In genomic region chr17:63478814-63479494, GRCh38 we compare ENCODE assay signal across 8 cellular contexts. TPM values are rescaled to one million over a fixed set of nuclear protein-coding genes. Genes with fewer than 3 reads are reported as not detected.
DNase-seq lines count a peak whose midpoint lies in the region; ATAC-seq, FAIRE-seq and TF ChIP-seq lines count a peak whose summit lies in the region.

No MANE protein-coding gene starts in this region.

- H3K27ac ChIP-seq in WERI-Rb-1, result peak overlapping the region; percentile 93

- peak; percentile 62 for FAIRE-seq in bronchial epithelial cell (lab: Jason Lieb, UNC)

- peaks cover 12% of the 10 kb centered on the region for H3K27me3 Mint-ChIP-seq in HFFc6 (ENCODE audit: insufficient read depth)

- H3K9me3 Mint-ChIP-seq in HFFc6, result no peaks in the 10 kb centered on the region

- no peaks in the 10 kb centered on the region for H3K36me3 Mint-ChIP-seq in HFFc6 (ENCODE audit: low read depth)

- H3K4me3 Mint-ChIP-seq in HFFc6, result peak overlapping the region; percentile 36; the same call in 1 of the 2 replicates

- H3K4me1 Mint-ChIP-seq in HFFc6 (ENCODE audit: low read depth), result peaks cover 19% of the 10 kb centered on the region

- H3K27me3 ChIP-seq in WERI-Rb-1 (ENCODE audit: insufficient read depth, low read depth, severe bottlenecking) (no peaks in the 10 kb centered on the region), bronchial epithelial cell (ENCODE audit: control insufficient read depth, insufficient read depth, low read length) (peaks cover 3% of the 10 kb centered on the region)

- H3K9me3 ChIP-seq in WERI-Rb-1 (ENCODE audit: severe bottlenecking), result no peaks in the 10 kb centered on the region

- TF ChIP-seq CTCF in HFFc6 (IDR thresholded peaks at IDR 0.05) (peak; percentile 91), WERI-Rb-1 (IDR thresholded peaks at IDR 0.05; ENCODE audit: low read depth, low read length) (peak; percentile 100), bronchial epithelial cell (IDR thresholded peaks at IDR 0.05; ENCODE audit: insufficient read depth, low read length, severe bottlenecking) (peak; percentile 97)

- H3K4me3 ChIP-seq in WERI-Rb-1 (ENCODE audit: low read depth, low read length), result no peak overlapping the region
- no peak overlapping the region for H3K4me3 ChIP-seq in bronchial epithelial cell (ENCODE audit: low read depth, low read length)

- DNase-seq in GF-D8 (lab: John Stamatoyannopoulos, UW), result peak; percentile 46
- DNase-seq in HFFc6, result peak; percentile 95
- peak; percentile 73 to 80 for DNase-seq in NCI-H1930 (lab: John Stamatoyannopoulos, UW)
- peak; percentile 97 for DNase-seq in WERI-Rb-1
- peak; percentile 85 for DNase-seq in bronchial epithelial cell (ENCODE audit: low read depth)
- peak; percentile 98 for DNase-seq in islet precursor cell
- DNase-seq in stimulated activated CD4-positive, alpha-beta T cell treated with anti-CD3 and anti-CD28 coated beads, Interleukin-15, amount 100 ng/mL, for 48 hours (ENCODE audit: low read depth in 2 of 2), result peak; percentile 52 to 73

- H3K36me3 ChIP-seq in WERI-Rb-1 (no peaks in the 10 kb centered on the region), bronchial epithelial cell (ENCODE audit: control insufficient read depth, insufficient read depth, low read length) (no peaks in the 10 kb centered on the region)

- no peak for ATAC-seq in GM21515 (IDR thresholded peaks at IDR 0.05; ENCODE audit: unreplicated experiment)

- H3K27ac Mint-ChIP-seq in HFFc6, result peak overlapping the region; percentile 54; the same call in 1 of the 2 replicates

RNA-seq across cellular contexts. Expression of gene ACE, which starts 2.1 kb away (rescaled TPM):
- 1 to 10 TPM; 1.6 to 2.1 (median 1.7) TPM for total RNA-seq in HFFc6 (2021; fragmentation: NEBNext Ultra II Directional; extraction: Animal tissue kit (Norgen Biotek cat#: 25700))
- total RNA-seq in bronchial epithelial cell, result 0.13 TPM in 1 of 2 replicates, not detected in the other

RNA-seq across cellular contexts. Expression of gene CYB561, which starts 32.8 kb away (rescaled TPM):
- total RNA-seq in HFFc6 (2021; fragmentation: NEBNext Ultra II Directional; extraction: Animal tissue kit (Norgen Biotek cat#: 25700)), result 10 to 100 TPM in 4 of 6 experiments, 1 to 10 TPM in 2; 5.5 to 21.4 (median 15.9) TPM
- total RNA-seq in bronchial epithelial cell, result 24.5 and 30.5 TPM in 2 replicates

RNA-seq across cellular contexts. Expression of gene KCNH6, which starts 44.2 kb away (rescaled TPM):
- not detected for total RNA-seq in HFFc6 (2021; fragmentation: NEBNext Ultra II Directional; extraction: Animal tissue kit (Norgen Biotek cat#: 25700))
- total RNA-seq in bronchial epithelial cell, result not detected in 2 replicates

Comparison
In these comparisons a context has a peak if more than half of its experiments do, and no peak if none do; other contexts are left out.
1. DNase-seq: peak in every context shown above with its lines; median percentile 98 in islet precursor cell; 97 in WERI-Rb-1; 95 in HFFc6; 85 in bronchial epithelial cell; 76 in NCI-H1930; 62 in stimulated activated CD4-positive, alpha-beta T cell treated with anti-CD3 and anti-CD28 coated beads, Interleukin-15, amount 100 ng/mL, for 48 hours; 46 in GF-D8.